14 cellular contexts compared by ENCODE assay signal in genomic region chr7:158633055-158633956, GRCh38. TPM values are rescaled to one million over a fixed set of nuclear protein-coding genes. Genes with fewer than 3 reads are reported as not detected.
DNase-seq lines count a peak whose midpoint lies in the region; ATAC-seq and TF ChIP-seq lines count a peak whose summit lies in the region.
"Had no signal": no experiment of that assay in that cellular context is flagged by ENCODE, and none has a peak within 500 bp of the region (broad histone marks: within the 10 kb centered on the region; RNA-seq: fewer than 3 reads in every experiment).

No MANE protein-coding gene starts in this region.

- ATAC-seq in GM19043 (IDR thresholded peaks at IDR 0.05; ENCODE audit: low read depth, unreplicated experiment), result peak; percentile 76
- peak; percentile 82 for ATAC-seq in HG02885 (IDR thresholded peaks at IDR 0.05; ENCODE audit: poor library complexity, unreplicated experiment)
- ATAC-seq in activated T-helper 17 cell treated with anti-CD3 and anti-CD28 coated beads, Interleukin-2, amount 50 U/mL, for 72 hours (replicated peaks), result peak; percentile 77
- ATAC-seq: CD8-positive, alpha-beta T cell; left colon; T-cell had no signal

- DNase-seq in GM10248 (ENCODE audit: extremely low spot score) (peak; percentile 27), DMS79 treated with DMSO at 0.1 percent for 48 hours (lab: John Stamatoyannopoulos, UW) (no peak), iPS-NIHi7 (ENCODE audit: extremely low spot score) (no peak), amniotic stem cell (lab: John Stamatoyannopoulos, UW) (no peak), HEK293T (ENCODE audit: extremely low spot score) (no peak)
- DNase-seq: CD8-positive, alpha-beta T cell; foreskin melanocyte; left colon; MM.1S; NCI-H82; T-cell had no signal

- no peak overlapping the region for H3K27ac Mint-ChIP-seq in activated T-helper 17 cell treated with anti-CD3 and anti-CD28 coated beads, Interleukin-2, amount 50 U/mL, for 72 hours
- H3K27ac Mint-ChIP-seq: CD8-positive, alpha-beta T cell; T-cell had no signal

- H3K4me3 Mint-ChIP-seq in activated T-helper 17 cell treated with anti-CD3 and anti-CD28 coated beads, Interleukin-2, amount 50 U/mL, for 72 hours, result no peak overlapping the region
- H3K4me3 Mint-ChIP-seq: CD8-positive, alpha-beta T cell; T-cell had no signal

- H3K27me3 Mint-ChIP-seq in activated T-helper 17 cell treated with anti-CD3 and anti-CD28 coated beads, Interleukin-2, amount 50 U/mL, for 72 hours, result no peaks in the 10 kb centered on the region
- H3K27me3 Mint-ChIP-seq: T-cell had no signal

- POLR2A ChIA-PET in GM10248 (lab: Yijun Ruan, JAX), result no interaction called here
- POLR2A ChIA-PET in HEK293T (lab: Yijun Ruan, JAX), result no interaction called here

- H3K36me3 Mint-ChIP-seq in activated T-helper 17 cell treated with anti-CD3 and anti-CD28 coated beads, Interleukin-2, amount 50 U/mL, for 72 hours (ENCODE audit: low read depth), result peaks cover 72% of the 10 kb centered on the region

- H3K9me3 Mint-ChIP-seq in activated T-helper 17 cell treated with anti-CD3 and anti-CD28 coated beads, Interleukin-2, amount 50 U/mL, for 72 hours, result no peaks in the 10 kb centered on the region
- H3K9me3 Mint-ChIP-seq: CD8-positive, alpha-beta T cell; T-cell had no signal

- H3K4me1 Mint-ChIP-seq in activated T-helper 17 cell treated with anti-CD3 and anti-CD28 coated beads, Interleukin-2, amount 50 U/mL, for 72 hours, result no peaks in the 10 kb centered on the region
- H3K4me1 Mint-ChIP-seq: T-cell had no signal

- TF ChIP-seq CTCF in GM10248 (IDR thresholded peaks at IDR 0.05; ENCODE audit: control extremely low read depth, extremely low read depth, low read depth, missing control alignments), result no peak

- CTCF ChIA-PET in GM10248 (lab: Yijun Ruan, JAX), result interaction anchor here (1.3 to 2.1 kb wide), 4 partner anchors 9 to 46 kb away, joined by 3 to 13 read pairs (median 5); no protein-coding TSS in a partner anchor
- CTCF ChIA-PET in HEK293T (lab: Yijun Ruan, JAX), result no interaction called here

TF ChIP-seq in HEK293T, 16 proteins besides CTCF, POLR2A, EP300 and RAD21:
- TF ChIP-seq NFRKB (IDR thresholded peaks at IDR 0.05) (no peak), HDGF (IDR thresholded peaks at IDR 0.05; ENCODE audit: borderline replicate concordance) (no peak), BHLHE40 (IDR thresholded peaks at IDR 0.05; ENCODE audit: borderline replicate concordance) (no peak), SUZ12 (IDR thresholded peaks at IDR 0.05) (no peak), SP1 (IDR thresholded peaks at IDR 0.05) (no peak), PKNOX1 (IDR thresholded peaks at IDR 0.05) (no peak), LEF1 (IDR thresholded peaks at IDR 0.05; ENCODE audit: borderline replicate concordance) (no peak), ZNF384 (IDR thresholded peaks at IDR 0.05) (no peak), ELF4 (IDR thresholded peaks at IDR 0.05) (no peak)

RNA-seq across cellular contexts. Expression of gene PTPRN2, which starts 45.7 kb away (rescaled TPM):
- 1 to 10 TPM in 1 of 2 donors, under 1 TPM in 1; 0.48 to 1.4 TPM for total RNA-seq in activated T-helper 17 cell treated with anti-CD3 and anti-CD28 coated beads, Interleukin-2, amount 50 U/mL, for 72 hours
